ENCODE assay signal across 8 cellular contexts in genomic region chr1:150629115-150629928, GRCh38. TPM values are rescaled to one million over a fixed set of nuclear protein-coding genes. Genes with fewer than 3 reads are reported as not detected.
DNase-seq lines count a peak whose midpoint lies in the region; ATAC-seq and TF ChIP-seq lines count a peak whose summit lies in the region.

TSS of gene ENSA (minus strand) at chr1:150629612. CDS start at chr1:150629470, 142 bp downstream.

- H3K27ac ChIP-seq in coronary artery (peak within 1 kb of the TSS; percentile 93), layer of hippocampus (ENCODE audit: low read depth, low read length) (peak within 1 kb of the TSS; percentile 97)

- H3K27me3 Mint-ChIP-seq in activated CD4-positive, alpha-beta T cell treated with anti-CD3 and anti-CD28 coated beads, Interleukin-2, amount 10 ng/mL, durations not matched to agents 24 days and 14 days = no peaks in the 10 kb centered on the region

- no peak within 1 kb of the TSS for H3K27ac Mint-ChIP-seq in activated CD4-positive, alpha-beta T cell treated with anti-CD3 and anti-CD28 coated beads, Interleukin-2, amount 10 ng/mL, durations not matched to agents 24 days and 14 days

- H3K9me3 Mint-ChIP-seq in activated CD4-positive, alpha-beta T cell treated with anti-CD3 and anti-CD28 coated beads, Interleukin-2, amount 10 ng/mL, durations not matched to agents 24 days and 14 days = no peaks in the 10 kb centered on the region

- H3K36me3 Mint-ChIP-seq in activated CD4-positive, alpha-beta T cell treated with anti-CD3 and anti-CD28 coated beads, Interleukin-2, amount 10 ng/mL, durations not matched to agents 24 days and 14 days (ENCODE audit: low read depth) = peaks cover 30% of the 10 kb centered on the region

- peaks cover 26% of the 10 kb centered on the region for H3K4me1 Mint-ChIP-seq in activated CD4-positive, alpha-beta T cell treated with anti-CD3 and anti-CD28 coated beads, Interleukin-2, amount 10 ng/mL, durations not matched to agents 24 days and 14 days

- no peak for TF ChIP-seq CTCF in coronary artery (IDR thresholded peaks at IDR 0.05)

- peak; percentile 81 to 100 (median 99) for DNase-seq in C1 segment of cervical spinal cord (lab: John Stamatoyannopoulos, UW)
- DNase-seq in NCI-H526 treated with DMSO at 0.1 percent for 48 hours (lab: John Stamatoyannopoulos, UW) = peak; percentile 100
- DNase-seq in activated CD4-positive, alpha-beta T cell treated with anti-CD3 and anti-CD28 coated beads, Interleukin-2, amount 10 ng/mL, durations not matched to agents 24 days and 14 days = peak; percentile 98
- peak; percentile 99 for DNase-seq in coronary artery (ENCODE audit: low spot score)
- DNase-seq in stimulated activated CD4-positive, alpha-beta T cell treated with anti-CD3 and anti-CD28 coated beads, Interleukin-1b, Interleukin-23, amount 100 ng/mL, for 4 hours (ENCODE audit: low read depth in 2 of 2) = peak; percentile 85 to 89

- H3K4me3 Mint-ChIP-seq in activated CD4-positive, alpha-beta T cell treated with anti-CD3 and anti-CD28 coated beads, Interleukin-2, amount 10 ng/mL, durations not matched to agents 24 days and 14 days = no peak within 1 kb of the TSS

- peak; percentile 92 for ATAC-seq in GM19351 (IDR thresholded peaks at IDR 0.05; ENCODE audit: unreplicated experiment)
- peak; percentile 88 for ATAC-seq in HG03520 (IDR thresholded peaks at IDR 0.05; ENCODE audit: unreplicated experiment)

- peak within 1 kb of the TSS; percentile 72 for H3K4me3 ChIP-seq in coronary artery

- no peaks in the 10 kb centered on the region for H3K27me3 ChIP-seq in layer of hippocampus (ENCODE audit: control insufficient read depth, insufficient read depth, low read length)

- intact Hi-C loops in activated CD4-positive, alpha-beta T cell treated with anti-CD3 and anti-CD28 coated beads, Interleukin-2, amount 10 ng/mL, durations not matched to agents 24 days and 14 days (cut with micrococcal nuclease) = loop anchor here (1.0 to 5.0 kb wide), 9 partner anchors 18 to 653 kb away; partner anchors contain the start of genes APH1A, CDC42SE1, CTSS and GOLPH3L

RNA-seq across cellular contexts. Expression of gene ENSA, which starts in this region (rescaled TPM):
- total RNA-seq in activated CD4-positive, alpha-beta T cell treated with anti-CD3 and anti-CD28 coated beads, Interleukin-2, amount 10 ng/mL, durations not matched to agents 24 days and 14 days = 244 and 248 TPM in 2 replicates

Comparison
In these comparisons a context has a peak if more than half of its experiments do, and no peak if none do; other contexts are left out.
1. Peak in every context shown above with its lines: DNase-seq, ATAC-seq, H3K4me3 ChIP-seq and H3K27ac ChIP-seq.